ENCODE assay signal across 27 cellular contexts in genomic region chr2:171451074-171451473, GRCh38.
"Had no signal": no experiment of that assay in that cellular context is flagged by ENCODE, and none has a peak within 500 bp of the region (broad histone marks: within the 10 kb centered on the region; RNA-seq: fewer than 3 reads in every experiment).

No MANE protein-coding gene starts in this region.

- ATAC-seq: left cardiac atrium; left lobe of liver; left ventricle myocardium superior; mucosa of descending colon; naive thymus-derived CD4-positive, alpha-beta T cell; natural killer cell treated with Interleukin-12 subunit alpha and Interleukin-12 subunit beta and Interleukin-15 and Interleukin-18, amount 100 ng/mL, for 72 hours; right lobe of liver; stimulated activated memory B cell treated with anti-CD40 and anti-IgM and Interleukin-4, amounts not matched to agents 10 μg/mL and 1 μg/mL and 100 μg/mL, for 72 hours; stimulated activated naive CD8-positive, alpha-beta T cell treated with anti-CD3 and anti-CD28 coated beads, Interleukin-15, amount 100 ng/mL, for 72 hours had no signal

- H3K9me3 ChIP-seq: ovary, right atrium auricular region, right lobe of liver, tibial nerve, uterus had no signal

- H3K27me3 Mint-ChIP-seq: naive thymus-derived CD4-positive, alpha-beta T cell; natural killer cell treated with Interleukin-12 subunit alpha and Interleukin-12 subunit beta and Interleukin-15 and Interleukin-18, amount 100 ng/mL, for 72 hours; progenitor cell of endocrine pancreas; stimulated activated memory B cell treated with anti-CD40 and anti-IgM and Interleukin-4, amounts not matched to agents 10 μg/mL and 1 μg/mL and 100 μg/mL, for 72 hours; stimulated activated naive CD8-positive, alpha-beta T cell treated with anti-CD3 and anti-CD28 coated beads, Interleukin-15, amount 100 ng/mL, for 72 hours; type B pancreatic cell had no signal

- DNase-seq: hippocampal formation; kidney glomerular epithelial cell; left cardiac atrium; left ventricle myocardium superior; mesendoderm; midbrain; mucosa of descending colon; naive thymus-derived CD4-positive, alpha-beta T cell; ovary; right lobe of liver; stimulated activated CD4-positive, alpha-beta T cell treated with anti-CD3 and anti-CD28 coated beads, Interleukin-1b, Interleukin-23, amount 100 ng/mL, for 48 hours; stimulated activated CD4-positive, alpha-beta T cell treated with anti-CD3 and anti-CD28 coated beads, Interleukin-2, amount 100 ng/mL, for 48 hours; stimulated activated CD4-positive, alpha-beta T cell treated with anti-CD3 and anti-CD28 coated beads, Interleukin-4, amount 100 ng/mL, for 4 hours; stimulated activated CD8-positive, alpha-beta memory T cell treated with anti-CD3 and anti-CD28 coated beads, Interleukin-4, amount 100 ng/mL, for 48 hours; stimulated activated naive CD4-positive, alpha-beta T cell treated with Interleukin-2 at 50 U/mL for 16 hours; stimulated activated naive CD8-positive, alpha-beta T cell treated with anti-CD3 and anti-CD28 coated beads, Interleukin-15, amount 100 ng/mL, for 72 hours; substantia nigra; uterus had no signal

- H3K4me1 Mint-ChIP-seq: stimulated activated memory B cell treated with anti-CD40 and anti-IgM and Interleukin-4, amounts not matched to agents 10 μg/mL and 1 μg/mL and 100 μg/mL, for 72 hours had no signal

- H3K9me3 Mint-ChIP-seq: type B pancreatic cell had no signal

- H3K4me3 ChIP-seq: lung, mucosa of descending colon, ovary, right atrium auricular region, right lobe of liver, smooth muscle cell, tibial nerve, uterus had no signal

- H3K27me3 ChIP-seq: ovary, right atrium auricular region, right lobe of liver, tibial nerve, uterus had no signal

- H3K4me1 ChIP-seq: right atrium auricular region, right lobe of liver, tibial nerve, uterus had no signal

- H3K27ac ChIP-seq: ovary, right atrium auricular region, right lobe of liver, tibial nerve, uterus had no signal

- H3K27ac Mint-ChIP-seq: natural killer cell treated with Interleukin-12 subunit alpha and Interleukin-12 subunit beta and Interleukin-15 and Interleukin-18, amount 100 ng/mL, for 72 hours; progenitor cell of endocrine pancreas; stimulated activated memory B cell treated with anti-CD40 and anti-IgM and Interleukin-4, amounts not matched to agents 10 μg/mL and 1 μg/mL and 100 μg/mL, for 72 hours; stimulated activated naive CD8-positive, alpha-beta T cell treated with anti-CD3 and anti-CD28 coated beads, Interleukin-15, amount 100 ng/mL, for 72 hours; type B pancreatic cell had no signal

- H3K4me3 Mint-ChIP-seq: naive thymus-derived CD4-positive, alpha-beta T cell; natural killer cell treated with Interleukin-12 subunit alpha and Interleukin-12 subunit beta and Interleukin-15 and Interleukin-18, amount 100 ng/mL, for 72 hours; stimulated activated memory B cell treated with anti-CD40 and anti-IgM and Interleukin-4, amounts not matched to agents 10 μg/mL and 1 μg/mL and 100 μg/mL, for 72 hours; stimulated activated naive CD8-positive, alpha-beta T cell treated with anti-CD3 and anti-CD28 coated beads, Interleukin-15, amount 100 ng/mL, for 72 hours; type B pancreatic cell had no signal

- H3K36me3 ChIP-seq: ovary, uterus had no signal
